In genomic region chr10:3251172-3251571, GRCh38 we compare ENCODE assay signal across 17 cellular contexts.
"Had no signal": no experiment of that assay in that cellular context is flagged by ENCODE, and none has a peak within 500 bp of the region (broad histone marks: within the 10 kb centered on the region; RNA-seq: fewer than 3 reads in every experiment).

No MANE protein-coding gene starts in this region.

- H3K9me3 ChIP-seq: esophagus muscularis mucosa, left ventricle myocardium inferior, right atrium auricular region had no signal

- H3K36me3 Mint-ChIP-seq: activated naive CD8-positive, alpha-beta T cell; brain; memory B cell; natural killer cell treated with Interleukin-12 subunit alpha and Interleukin-12 subunit beta and Interleukin-15 and Interleukin-18, amount 100 ng/mL, for 72 hours; WTC11 had no signal

- H3K4me3 Mint-ChIP-seq: activated CD8-positive, alpha-beta T cell treated with anti-CD3 and anti-CD28 coated beads for 36 hours; activated naive CD8-positive, alpha-beta T cell; memory B cell; natural killer cell treated with Interleukin-12 subunit alpha and Interleukin-12 subunit beta and Interleukin-15 and Interleukin-18, amount 100 ng/mL, for 72 hours; T-helper 1 cell treated with Interleukin-12 subunit alpha and Interleukin-12 subunit beta and Interleukin-4 antibody, amounts not matched to agents 30 μg/mL and 1 μg/mL, for 36 hours; WTC11 had no signal

- H3K36me3 ChIP-seq: esophagus muscularis mucosa, left ventricle myocardium inferior, right atrium auricular region had no signal

- DNase-seq: activated CD8-positive, alpha-beta T cell treated with anti-CD3 and anti-CD28 coated beads for 36 hours; central memory CD4-positive, alpha-beta T cell; cortex of kidney; effector CD4-positive, alpha-beta T cell; left ventricle myocardium inferior; occipital lobe; SIG-M5; small intestine had no signal

- H3K4me1 Mint-ChIP-seq: memory B cell had no signal

- H3K27ac ChIP-seq: esophagus muscularis mucosa, hepatocyte, left ventricle myocardium inferior, right atrium auricular region had no signal

- H3K27ac Mint-ChIP-seq: activated CD8-positive, alpha-beta T cell treated with anti-CD3 and anti-CD28 coated beads for 36 hours; activated naive CD8-positive, alpha-beta T cell; memory B cell; natural killer cell treated with Interleukin-12 subunit alpha and Interleukin-12 subunit beta and Interleukin-15 and Interleukin-18, amount 100 ng/mL, for 72 hours; T-helper 1 cell treated with Interleukin-12 subunit alpha and Interleukin-12 subunit beta and Interleukin-4 antibody, amounts not matched to agents 30 μg/mL and 1 μg/mL, for 36 hours; WTC11 had no signal

- H3K4me2 ChIP-seq: hepatocyte had no signal

- H3K4me3 ChIP-seq: esophagus muscularis mucosa, hepatocyte, left ventricle myocardium inferior, right atrium auricular region had no signal

- H3K27me3 ChIP-seq: esophagus muscularis mucosa, hepatocyte, right atrium auricular region had no signal

- H3K4me1 ChIP-seq: left ventricle myocardium inferior, right atrium auricular region had no signal

- H3K9me3 Mint-ChIP-seq: activated CD8-positive, alpha-beta T cell treated with anti-CD3 and anti-CD28 coated beads for 36 hours; memory B cell; natural killer cell treated with Interleukin-12 subunit alpha and Interleukin-12 subunit beta and Interleukin-15 and Interleukin-18, amount 100 ng/mL, for 72 hours; T-helper 1 cell treated with Interleukin-12 subunit alpha and Interleukin-12 subunit beta and Interleukin-4 antibody, amounts not matched to agents 30 μg/mL and 1 μg/mL, for 36 hours; WTC11 had no signal
